Comparison of ENCODE assay signal across 3 cellular contexts in the genomic region with DNA sequence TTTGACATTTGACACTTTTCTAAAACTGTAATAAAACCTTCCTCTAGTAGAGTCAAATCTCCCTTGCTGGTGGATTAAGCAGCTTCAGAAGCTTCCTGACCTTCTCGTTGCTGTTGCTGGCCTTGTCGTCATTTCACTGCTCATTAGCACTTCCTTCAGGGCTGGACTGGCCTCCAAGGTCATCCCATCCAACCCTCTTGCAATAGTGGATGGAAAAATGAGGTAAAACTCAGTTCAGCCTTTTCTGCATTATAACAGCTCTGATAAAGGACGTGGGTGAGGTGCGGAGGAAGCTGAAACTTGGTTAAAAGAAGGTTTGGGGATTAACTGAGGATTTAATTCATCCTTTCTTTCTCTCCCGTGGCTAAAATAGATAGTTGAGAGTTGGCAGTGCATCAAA.
TF ChIP-seq lines count a peak whose summit lies in the region.

No MANE protein-coding gene starts in this region.

TF ChIP-seq in SK-N-SH, 30 proteins besides CTCF, POLR2A, EP300 and RAD21:
- TF ChIP-seq FOXJ3 (CRISPR knock-in tag; IDR thresholded peaks at IDR 0.05) (no peak), ELF1 (IDR thresholded peaks at IDR 0.05) (no peak), NRF1 (IDR thresholded peaks at IDR 0.05; ENCODE audit: low read depth, low read length) (no peak), TCF12 (IDR thresholded peaks at IDR 0.05) (no peak), GABPA (IDR thresholded peaks at IDR 0.05; ENCODE audit: low read depth) (no peak), CHD2 (IDR thresholded peaks at IDR 0.05; ENCODE audit: low read length, partially characterized antibody) (no peak), EZH2phosphoT487 (IDR thresholded peaks at IDR 0.05; ENCODE audit: borderline replicate concordance, low read depth) (no peak), TAF1 (IDR thresholded peaks at IDR 0.05; ENCODE audit: borderline replicate concordance, low read depth, low read length) (no peak), MEF2A (IDR thresholded peaks at IDR 0.05; ENCODE audit: borderline replicate concordance, low read depth) (no peak), YY1 (IDR thresholded peaks at IDR 0.05; ENCODE audit: low read depth) (no peak), FOXM1 (IDR thresholded peaks at IDR 0.05; ENCODE audit: low read depth) (no peak)
- TF ChIP-seq, protein P1, sequence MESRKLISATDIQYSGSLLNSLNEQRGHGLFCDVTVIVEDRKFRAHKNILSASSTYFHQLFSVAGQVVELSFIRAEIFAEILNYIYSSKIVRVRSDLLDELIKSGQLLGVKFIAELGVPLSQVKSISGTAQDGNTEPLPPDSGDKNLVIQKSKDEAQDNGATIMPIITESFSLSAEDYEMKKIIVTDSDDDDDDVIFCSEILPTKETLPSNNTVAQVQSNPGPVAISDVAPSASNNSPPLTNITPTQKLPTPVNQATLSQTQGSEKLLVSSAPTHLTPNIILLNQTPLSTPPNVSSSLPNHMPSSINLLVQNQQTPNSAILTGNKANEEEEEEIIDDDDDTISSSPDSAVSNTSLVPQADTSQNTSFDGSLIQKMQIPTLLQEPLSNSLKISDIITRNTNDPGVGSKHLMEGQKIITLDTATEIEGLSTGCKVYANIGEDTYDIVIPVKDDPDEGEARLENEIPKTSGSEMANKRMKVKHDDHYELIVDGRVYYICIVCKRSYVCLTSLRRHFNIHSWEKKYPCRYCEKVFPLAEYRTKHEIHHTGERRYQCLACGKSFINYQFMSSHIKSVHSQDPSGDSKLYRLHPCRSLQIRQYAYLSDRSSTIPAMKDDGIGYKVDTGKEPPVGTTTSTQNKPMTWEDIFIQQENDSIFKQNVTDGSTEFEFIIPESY (IDR thresholded peaks at IDR 0.05; ENCODE audit: borderline replicate concordance, low read depth), result no peak
- TF ChIP-seq, protein P2, sequence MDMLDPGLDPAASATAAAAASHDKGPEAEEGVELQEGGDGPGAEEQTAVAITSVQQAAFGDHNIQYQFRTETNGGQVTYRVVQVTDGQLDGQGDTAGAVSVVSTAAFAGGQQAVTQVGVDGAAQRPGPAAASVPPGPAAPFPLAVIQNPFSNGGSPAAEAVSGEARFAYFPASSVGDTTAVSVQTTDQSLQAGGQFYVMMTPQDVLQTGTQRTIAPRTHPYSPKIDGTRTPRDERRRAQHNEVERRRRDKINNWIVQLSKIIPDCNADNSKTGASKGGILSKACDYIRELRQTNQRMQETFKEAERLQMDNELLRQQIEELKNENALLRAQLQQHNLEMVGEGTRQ (IDR thresholded peaks at IDR 0.05; ENCODE audit: borderline replicate concordance, low read depth, low read length), result no peak
TF ChIP-seq in SK-N-SH: peak in this region for 0.

TF ChIP-seq in SK-N-SH treated with all-trans-retinoic acid at 6 μM for 48 hours, 23 proteins besides CTCF, POLR2A, EP300 and RAD21:
- TF ChIP-seq, protein P3, sequence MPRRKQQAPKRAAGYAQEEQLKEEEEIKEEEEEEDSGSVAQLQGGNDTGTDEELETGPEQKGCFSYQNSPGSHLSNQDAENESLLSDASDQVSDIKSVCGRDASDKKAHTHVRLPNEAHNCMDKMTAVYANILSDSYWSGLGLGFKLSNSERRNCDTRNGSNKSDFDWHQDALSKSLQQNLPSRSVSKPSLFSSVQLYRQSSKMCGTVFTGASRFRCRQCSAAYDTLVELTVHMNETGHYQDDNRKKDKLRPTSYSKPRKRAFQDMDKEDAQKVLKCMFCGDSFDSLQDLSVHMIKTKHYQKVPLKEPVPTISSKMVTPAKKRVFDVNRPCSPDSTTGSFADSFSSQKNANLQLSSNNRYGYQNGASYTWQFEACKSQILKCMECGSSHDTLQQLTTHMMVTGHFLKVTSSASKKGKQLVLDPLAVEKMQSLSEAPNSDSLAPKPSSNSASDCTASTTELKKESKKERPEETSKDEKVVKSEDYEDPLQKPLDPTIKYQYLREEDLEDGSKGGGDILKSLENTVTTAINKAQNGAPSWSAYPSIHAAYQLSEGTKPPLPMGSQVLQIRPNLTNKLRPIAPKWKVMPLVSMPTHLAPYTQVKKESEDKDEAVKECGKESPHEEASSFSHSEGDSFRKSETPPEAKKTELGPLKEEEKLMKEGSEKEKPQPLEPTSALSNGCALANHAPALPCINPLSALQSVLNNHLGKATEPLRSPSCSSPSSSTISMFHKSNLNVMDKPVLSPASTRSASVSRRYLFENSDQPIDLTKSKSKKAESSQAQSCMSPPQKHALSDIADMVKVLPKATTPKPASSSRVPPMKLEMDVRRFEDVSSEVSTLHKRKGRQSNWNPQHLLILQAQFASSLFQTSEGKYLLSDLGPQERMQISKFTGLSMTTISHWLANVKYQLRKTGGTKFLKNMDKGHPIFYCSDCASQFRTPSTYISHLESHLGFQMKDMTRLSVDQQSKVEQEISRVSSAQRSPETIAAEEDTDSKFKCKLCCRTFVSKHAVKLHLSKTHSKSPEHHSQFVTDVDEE (CRISPR knock-in tag; IDR thresholded peaks at IDR 0.05), result no peak
- TF ChIP-seq BACH2 (CRISPR knock-in tag; IDR thresholded peaks at IDR 0.05; ENCODE audit: borderline replicate concordance) (no peak), TOX (CRISPR knock-in tag; IDR thresholded peaks at IDR 0.05; ENCODE audit: borderline replicate concordance) (no peak), ZC3H10 (CRISPR knock-in tag; IDR thresholded peaks at IDR 0.05) (no peak), ESRRG (CRISPR knock-in tag; IDR thresholded peaks at IDR 0.05) (no peak), PPARA (CRISPR knock-in tag; IDR thresholded peaks at IDR 0.05; ENCODE audit: borderline replicate concordance) (no peak)

TF ChIP-seq in H1, 55 proteins besides CTCF, POLR2A, EP300 and RAD21:
- TF ChIP-seq EGR1 (IDR thresholded peaks at IDR 0.05; ENCODE audit: borderline replicate concordance, low read depth, low read length) (no peak), CBX5 (IDR thresholded peaks at IDR 0.05; ENCODE audit: low read depth, low read length) (no peak)
